16 cellular contexts compared by ENCODE assay signal in the genomic region with DNA sequence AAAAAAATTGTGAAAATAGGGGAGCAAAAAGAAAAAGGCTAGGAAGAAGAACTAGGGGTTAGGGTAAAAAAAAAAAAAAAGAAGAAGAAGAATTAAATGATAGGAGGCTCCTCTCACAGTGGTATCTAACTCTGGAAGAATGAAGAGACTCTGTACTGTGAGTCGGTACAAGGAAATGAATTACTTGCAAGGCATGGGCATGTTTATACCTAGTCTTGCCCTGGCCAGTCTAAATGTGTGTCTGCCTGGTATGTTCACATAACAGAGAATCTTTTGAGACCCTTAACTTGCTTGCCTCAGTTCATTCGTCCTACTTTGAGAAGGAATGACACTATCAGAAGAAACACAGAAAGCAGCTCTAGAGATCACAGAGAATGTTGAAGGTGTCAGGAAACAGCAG.
"Had no signal": no experiment of that assay in that cellular context is flagged by ENCODE, and none has a peak within 500 bp of the region (broad histone marks: within the 10 kb centered on the region; RNA-seq: fewer than 3 reads in every experiment).

No MANE protein-coding gene starts in this region.

- H3K27me3 Mint-ChIP-seq: activated T-helper 17 cell treated with anti-CD3 and anti-CD28 coated beads, Interleukin-2, amount 50 U/mL, for 72 hours; stimulated activated naive CD8-positive, alpha-beta T cell treated with anti-CD3 and anti-CD28 coated beads, Interleukin-15, Interleukin-2, amounts not matched to agents 100 ng/mL and 50 ng/mL, for 24 hours had no signal

- H3K36me3 ChIP-seq: lower lobe of right lung, pancreas, WERI-Rb-1 had no signal

- H3K4me1 ChIP-seq: lower lobe of right lung, testis had no signal

- H3K4me3 Mint-ChIP-seq: activated naive CD4-positive, alpha-beta T cell treated with anti-CD3 and anti-CD28 coated beads for 36 hours; activated T-helper 17 cell treated with anti-CD3 and anti-CD28 coated beads, Interleukin-2, amount 50 U/mL, for 72 hours; nephron; stimulated activated naive CD8-positive, alpha-beta T cell treated with anti-CD3 and anti-CD28 coated beads, Interleukin-15, Interleukin-2, amounts not matched to agents 100 ng/mL and 50 ng/mL, for 24 hours had no signal

- H3K9me3 ChIP-seq: lower lobe of right lung, pancreas, testis had no signal

- DNase-seq: activated CD4-positive, alpha-beta T cell treated with anti-CD3 and anti-CD28 coated beads for 48 hours; activated naive CD4-positive, alpha-beta T cell treated with anti-CD3 and anti-CD28 coated beads for 36 hours; central memory CD4-positive, alpha-beta T cell; cortex of kidney; effector CD8-positive, alpha-beta T cell; lower lobe of right lung; pancreas; stimulated activated CD4-positive, alpha-beta T cell treated with anti-CD3 and anti-CD28 coated beads, Interleukin-4, amount 100 ng/mL, for 1 hour; stimulated activated CD8-positive, alpha-beta memory T cell treated with anti-CD3 and anti-CD28 coated beads, Interleukin-4, amount 100 ng/mL, for 48 hours; SW 1271; T1000; testis; WERI-Rb-1 had no signal

- H3K9me3 Mint-ChIP-seq: activated naive CD4-positive, alpha-beta T cell treated with anti-CD3 and anti-CD28 coated beads for 36 hours; activated T-helper 17 cell treated with anti-CD3 and anti-CD28 coated beads, Interleukin-2, amount 50 U/mL, for 72 hours; nephron; stimulated activated naive CD8-positive, alpha-beta T cell treated with anti-CD3 and anti-CD28 coated beads, Interleukin-15, Interleukin-2, amounts not matched to agents 100 ng/mL and 50 ng/mL, for 24 hours had no signal

- H3K27ac Mint-ChIP-seq: activated naive CD4-positive, alpha-beta T cell treated with anti-CD3 and anti-CD28 coated beads for 36 hours; activated T-helper 17 cell treated with anti-CD3 and anti-CD28 coated beads, Interleukin-2, amount 50 U/mL, for 72 hours; nephron; stimulated activated naive CD8-positive, alpha-beta T cell treated with anti-CD3 and anti-CD28 coated beads, Interleukin-15, Interleukin-2, amounts not matched to agents 100 ng/mL and 50 ng/mL, for 24 hours had no signal

- H3K4me1 Mint-ChIP-seq: activated T-helper 17 cell treated with anti-CD3 and anti-CD28 coated beads, Interleukin-2, amount 50 U/mL, for 72 hours had no signal

- H3K27me3 ChIP-seq: pancreas, testis had no signal

- H3K27ac ChIP-seq: lower lobe of right lung, pancreas, testis, WERI-Rb-1 had no signal

- ATAC-seq: activated T-helper 17 cell treated with anti-CD3 and anti-CD28 coated beads, Interleukin-2, amount 50 U/mL, for 72 hours; lower lobe of right lung; pancreas had no signal

- H3K4me3 ChIP-seq: lower lobe of right lung, pancreas, testis had no signal
